In the genomic region with DNA sequence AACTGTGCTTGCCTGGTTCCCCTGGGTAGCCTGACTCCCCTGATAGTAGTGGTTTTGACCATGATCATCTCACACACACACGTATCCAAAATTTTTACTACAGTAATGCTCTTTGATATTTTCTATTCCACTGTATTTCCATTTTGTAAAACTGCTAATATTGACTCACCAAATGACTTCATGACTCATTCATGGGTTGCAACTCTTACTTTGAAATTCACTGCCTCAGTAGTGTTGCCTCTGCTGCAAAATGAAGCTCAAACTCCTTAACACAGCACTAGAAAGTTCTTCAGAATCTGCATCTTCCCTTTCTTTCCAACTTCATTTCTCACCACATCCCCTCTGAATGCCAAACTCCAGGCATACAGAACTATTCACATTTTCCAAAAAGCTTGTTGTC, we compare ENCODE assay signal across 18 cellular contexts. TPM values are rescaled to one million over a fixed set of nuclear protein-coding genes. Genes with fewer than 3 reads are reported as not detected.
"Had no signal": no experiment of that assay in that cellular context is flagged by ENCODE, and none has a peak within 500 bp of the region (broad histone marks: within the 10 kb centered on the region; RNA-seq: fewer than 3 reads in every experiment).

No MANE protein-coding gene starts in this region.

- H3K27me3 ChIP-seq: neutrophil, transverse colon had no signal

- H3K9me3 ChIP-seq: neutrophil, transverse colon had no signal

- H3K36me3 ChIP-seq: neutrophil, transverse colon had no signal

- ATAC-seq: right cardiac atrium; stimulated activated memory B cell treated with anti-CD40 and anti-IgM and Interleukin-4, amounts not matched to agents 10 μg/mL and 1 μg/mL and 100 μg/mL, for 72 hours; T-helper 17 cell had no signal

- H3K4me3 Mint-ChIP-seq: activated CD4-positive, alpha-beta T cell treated with anti-CD3 and anti-CD28 coated beads, Interleukin-2, amount 10 ng/mL, durations not matched to agents 7 days and 5 days; activated naive CD4-positive, alpha-beta T cell treated with anti-CD3 and anti-CD28 coated beads, Interleukin-2, amount 50 U/mL, for 24 hours; naive B cell; stimulated activated memory B cell treated with anti-CD40 and anti-IgM and Interleukin-4, amounts not matched to agents 10 μg/mL and 1 μg/mL and 100 μg/mL, for 72 hours; T-helper 17 cell had no signal

- H3K4me1 Mint-ChIP-seq: activated CD4-positive, alpha-beta T cell treated with anti-CD3 and anti-CD28 coated beads, Interleukin-2, amount 10 ng/mL, durations not matched to agents 7 days and 5 days; activated naive CD4-positive, alpha-beta T cell treated with anti-CD3 and anti-CD28 coated beads, Interleukin-2, amount 50 U/mL, for 24 hours; naive B cell; stimulated activated memory B cell treated with anti-CD40 and anti-IgM and Interleukin-4, amounts not matched to agents 10 μg/mL and 1 μg/mL and 100 μg/mL, for 72 hours; T-helper 17 cell had no signal

- H3K9me3 Mint-ChIP-seq: activated CD4-positive, alpha-beta T cell treated with anti-CD3 and anti-CD28 coated beads, Interleukin-2, amount 10 ng/mL, durations not matched to agents 7 days and 5 days; activated T-helper 2 cell treated with anti-CD3 and anti-CD28 coated beads, Interferon-gamma antibody, Interleukin-2, Interleukin-4, amounts not matched to agents 10 μg/mL and 5 μg/mL and 100 μg/mL, durations not matched to agents 14 hours and 24 hours and 36 hours had no signal

- H3K27ac ChIP-seq: neutrophil, transverse colon had no signal

- H3K4me1 ChIP-seq: transverse colon had no signal

- H3K27ac Mint-ChIP-seq: activated CD4-positive, alpha-beta T cell treated with anti-CD3 and anti-CD28 coated beads, Interleukin-2, amount 10 ng/mL, durations not matched to agents 7 days and 5 days; activated naive CD4-positive, alpha-beta T cell treated with anti-CD3 and anti-CD28 coated beads, Interleukin-2, amount 50 U/mL, for 24 hours; activated T-helper 2 cell treated with anti-CD3 and anti-CD28 coated beads, Interferon-gamma antibody, Interleukin-2, Interleukin-4, amounts not matched to agents 10 μg/mL and 5 μg/mL and 100 μg/mL, durations not matched to agents 14 hours and 24 hours and 36 hours; naive B cell; stimulated activated memory B cell treated with anti-CD40 and anti-IgM and Interleukin-4, amounts not matched to agents 10 μg/mL and 1 μg/mL and 100 μg/mL, for 72 hours; T-helper 17 cell had no signal

- H3K4me3 ChIP-seq: transverse colon had no signal

- H3K36me3 Mint-ChIP-seq: activated naive CD4-positive, alpha-beta T cell treated with anti-CD3 and anti-CD28 coated beads, Interleukin-2, amount 50 U/mL, for 24 hours; naive B cell; stimulated activated memory B cell treated with anti-CD40 and anti-IgM and Interleukin-4, amounts not matched to agents 10 μg/mL and 1 μg/mL and 100 μg/mL, for 72 hours had no signal

- FAIRE-seq: endometrium had no signal

- DNase-seq: activated CD4-positive, alpha-beta T cell treated with anti-CD3 and anti-CD28 coated beads, Interleukin-2, amount 10 ng/mL, durations not matched to agents 7 days and 5 days; activated CD4-positive, CD25-positive, alpha-beta regulatory T cell; activated T-cell treated with anti-CD3 and anti-CD28 coated beads for 4 hours; amygdala; hippocampal formation; naive B cell; right cardiac atrium; stimulated activated CD4-positive, alpha-beta T cell treated with anti-CD3 and anti-CD28 coated beads, Interleukin-1b, Interleukin-23, amount 100 ng/mL, for 48 hours; T-helper 17 cell; transverse colon had no signal

RNA-seq across cellular contexts. Expression of gene QRFPR, which starts 20.3 kb away (rescaled TPM):
- total RNA-seq: activated CD4-positive, alpha-beta T cell treated with anti-CD3 and anti-CD28 coated beads, Interleukin-2, amount 10 ng/mL, durations not matched to agents 7 days and 5 days; activated CD8-positive, alpha-beta memory T cell treated with anti-CD3 and anti-CD28 coated beads for 36 hours; activated T-helper 2 cell treated with anti-CD3 and anti-CD28 coated beads, Interferon-gamma antibody, Interleukin-2, Interleukin-4, amounts not matched to agents 10 μg/mL and 5 μg/mL and 100 μg/mL, durations not matched to agents 14 hours and 24 hours and 36 hours; chondrocyte; glomerular endothelial cell; T-helper 17 cell had no signal
